ENCODE assay signal across 12 cellular contexts in genomic region chr14:55303646-55304277, GRCh38. TPM values are rescaled to one million over a fixed set of nuclear protein-coding genes. Genes with fewer than 3 reads are reported as not detected.
DNase-seq lines count a peak whose midpoint lies in the region; ATAC-seq, FAIRE-seq and TF ChIP-seq lines count a peak whose summit lies in the region.
"Had no signal": no experiment of that assay in that cellular context is flagged by ENCODE, and none has a peak within 500 bp of the region (broad histone marks: within the 10 kb centered on the region; RNA-seq: fewer than 3 reads in every experiment).

No MANE protein-coding gene starts in this region.

- H3K4me3 ChIP-seq in K562: no peak overlapping the region
- no peak overlapping the region for H3K4me3 ChIP-seq in skeletal muscle cell (ENCODE audit: low read depth, low read length)
- no peak overlapping the region for H3K4me3 ChIP-seq in transverse colon
- H3K4me3 ChIP-seq: gastroesophageal sphincter, GM23338 had no signal

- H3K79me2 ChIP-seq in K562 (ENCODE audit: control insufficient read depth, insufficient read depth, low read length): peaks cover 64% of the 10 kb centered on the region

- H3K27ac ChIP-seq in K562 (ENCODE audit: extremely low read depth, low read depth, low read length) (no peak overlapping the region), transverse colon (no peak overlapping the region)
- H3K27ac ChIP-seq: gastroesophageal sphincter had no signal

- intact Hi-C loops in K562 (cut with micrococcal nuclease): no loop called here
- intact Hi-C loops in transverse colon (cut with DNase I; ENCODE audit: low total_unique reads): no loop called here

- H2AFZ ChIP-seq in K562 (ENCODE audit: low read depth, low read length): no peak overlapping the region
- H2AFZ ChIP-seq: GM23338 had no signal

- H3K36me3 ChIP-seq in K562 (ENCODE audit: control insufficient read depth, insufficient read depth, low read length): peaks cover 5% of the 10 kb centered on the region; the same call in 1 of the 3 replicates
- H3K36me3 ChIP-seq in transverse colon: peaks cover 0 to 3% (median 0%) of the 10 kb centered on the region in 4 donors

- peak; percentile 45 for DNase-seq in SIG-M5 treated with dmso at 0.1 percent for 504 hours (lab: John Stamatoyannopoulos, UW; ENCODE audit: unreplicated experiment)
- DNase-seq in SIG-M5 (lab: John Stamatoyannopoulos, UW): no peak
- DNase-seq in K562 (ENCODE audit: extremely low read depth in 1 of 4, low spot score in 3 of 4): no peak
- DNase-seq in skeletal muscle cell (ENCODE audit: low read depth): peak; percentile 6
- no peak for DNase-seq in NCI-H2227 (lab: John Stamatoyannopoulos, UW; ENCODE audit: unreplicated experiment)
- no peak for DNase-seq in transverse colon
- DNase-seq: amniotic stem cell; stimulated activated CD4-positive, alpha-beta T cell treated with anti-CD3 and anti-CD28 coated beads, Interleukin-2, amount 100 ng/mL, for 24 hours had no signal

- CTCF ChIA-PET in K562 (lab: Yijun Ruan, JAX; ENCODE audit: low intra/inter-chr PET ratio): no interaction called here

- no peaks in the 10 kb centered on the region for H3K9me3 ChIP-seq in K562 (replicated peaks; ENCODE audit: control insufficient read depth, insufficient read depth, low read depth, low read length)
- no peaks in the 10 kb centered on the region for H3K9me3 ChIP-seq in transverse colon
- H3K9me3 ChIP-seq: gastroesophageal sphincter had no signal

- POLR2A ChIA-PET in K562 (lab: Yijun Ruan, JAX): interaction anchor here (0.9 to 1.1 kb wide), 2 partner anchors 8 to 31 kb away, joined by 3 read pairs; no protein-coding TSS in a partner anchor

- H3K4me2 ChIP-seq in K562 (ENCODE audit: insufficient read depth, low read length): no peak overlapping the region
- H3K4me2 ChIP-seq: GM23338 had no signal

- TF ChIP-seq EP300 in K562 (IDR thresholded peaks at IDR 0.05; ENCODE audit: low read length): no peak
- TF ChIP-seq EP300 in transverse colon (IDR thresholded peaks at IDR 0.05; ENCODE audit: low read depth): no peak

- no peaks in the 10 kb centered on the region for H3K9me1 ChIP-seq in K562 (ENCODE audit: control insufficient read depth, insufficient read depth, low read length)

- ATAC-seq in HG02981 (IDR thresholded peaks at IDR 0.05; ENCODE audit: unreplicated experiment): peak; percentile 44
- no peak for ATAC-seq in K562
- ATAC-seq in HG02571 (IDR thresholded peaks at IDR 0.05; ENCODE audit: unreplicated experiment): no peak
- ATAC-seq: gastroesophageal sphincter, GM23338 had no signal

- no peak for TF ChIP-seq POLR2A in K562 (conservative IDR thresholded peaks at IDR 0.05)
- TF ChIP-seq POLR2A in transverse colon (IDR thresholded peaks at IDR 0.05): no peak

- no peak for FAIRE-seq in K562 (lab: Jason Lieb, UNC)

- no peak overlapping the region for H3K9ac ChIP-seq in K562 (ENCODE audit: insufficient read depth in 1 of 2, low read depth in 2 of 2, low read length in 2 of 2)

- BruUV-seq in K562 (replicated peaks; lab: Mats Ljungman, UMichigan): no TSS peak

- in situ Hi-C loops in K562 (cut with MboI) (no loop called here), transverse colon (cut with MboI; ENCODE audit: low pct_ligation_motif_present in 1 of 4, low pct_unique_long_range_greater_than_20kb in 1 of 4, low sequenced_read_pairs in 3 of 4) (no loop called here)

- H3K27me3 ChIP-seq in K562 (ENCODE audit: control insufficient read depth in 2 of 2, insufficient read depth in 2 of 2, low read length in 2 of 2) (no peaks in the 10 kb centered on the region), transverse colon (no peaks in the 10 kb centered on the region)
- H3K27me3 ChIP-seq: gastroesophageal sphincter had no signal

- WGBS in K562 (ENCODE audit: insufficient coverage, low coverage, missing lambda C conversion rate): 45% methylated on average over 2 of the region's 2 CpGs
- WGBS in transverse colon (ENCODE audit: low coverage in 1 of 2), 2 donors: 52 to 61% methylated on average over 2 of the region's 2 CpGs

- no peak for TF ChIP-seq RAD21 in K562 (CRISPR knock-in tag; conservative IDR thresholded peaks at IDR 0.05 in 1 of 2, IDR thresholded peaks at IDR 0.05 in 1 of 2)

- TF ChIP-seq CTCF in K562 (IDR thresholded peaks at IDR 0.05 in 2 of 3, conservative IDR thresholded peaks at IDR 0.05 in 1 of 3; ENCODE audit: insufficient read depth in 2 of 3, low read depth in 1 of 3, low read length in 3 of 3) (no peak), transverse colon (IDR thresholded peaks at IDR 0.05) (no peak)

- 0 out of 2 replicates have a peak, but pooled peaks cover 4% of the 10 kb centered on the region for H4K20me1 ChIP-seq in K562 (replicated peaks; ENCODE audit: control insufficient read depth, insufficient read depth, low read length)

- H3K4me1 ChIP-seq in K562 (replicated peaks in 1 of 2; ENCODE audit: control insufficient read depth in 2 of 2, insufficient read depth in 2 of 2, low read length in 2 of 2): peaks cover 0 to 7% of the 10 kb centered on the region in 2 experiments; a peak in 2 of 5 replicates
- peaks cover 8 to 78% (median 41%) of the 10 kb centered on the region in 4 donors for H3K4me1 ChIP-seq in transverse colon

TF ChIP-seq in K562, 482 proteins besides CTCF, POLR2A, EP300 and RAD21:
- TF ChIP-seq, protein P1, sequence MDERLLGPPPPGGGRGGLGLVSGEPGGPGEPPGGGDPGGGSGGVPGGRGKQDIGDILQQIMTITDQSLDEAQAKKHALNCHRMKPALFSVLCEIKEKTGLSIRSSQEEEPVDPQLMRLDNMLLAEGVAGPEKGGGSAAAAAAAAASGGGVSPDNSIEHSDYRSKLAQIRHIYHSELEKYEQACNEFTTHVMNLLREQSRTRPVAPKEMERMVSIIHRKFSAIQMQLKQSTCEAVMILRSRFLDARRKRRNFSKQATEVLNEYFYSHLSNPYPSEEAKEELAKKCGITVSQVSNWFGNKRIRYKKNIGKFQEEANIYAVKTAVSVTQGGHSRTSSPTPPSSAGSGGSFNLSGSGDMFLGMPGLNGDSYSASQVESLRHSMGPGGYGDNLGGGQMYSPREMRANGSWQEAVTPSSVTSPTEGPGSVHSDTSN (CRISPR knock-in tag; IDR thresholded peaks at IDR 0.05; ENCODE audit: low read depth): no peak
- TF ChIP-seq, protein P1 (tag; conservative IDR thresholded peaks at IDR 0.05; ENCODE audit: low read depth): 0 out of 2 replicates have a peak, but pooled peaks have one; percentile 16
- TF ChIP-seq ATF2 (CRISPR knock-in tag; IDR thresholded peaks at IDR 0.05) (no peak), MEIS2 (IDR thresholded peaks at IDR 0.05; ENCODE audit: partially characterized antibody) (peak; percentile 12)

RNA-seq across cellular contexts. Expression of gene FBXO34, which starts 32.5 kb away (rescaled TPM):
- total RNA-seq in K562 (2011; cell fraction: chromatin; rRNA removed; ENCODE audit: low replicate concordance): 20.0 and 27.1 TPM in 2 replicates
- total RNA-seq in K562 (2011; cell fraction: nucleolus; rRNA removed): 14.5 and 16.6 TPM in 2 replicates
- 13.1 and 15.4 TPM in 2 replicates for total RNA-seq in K562 (2011; cell fraction: nucleoplasm; rRNA removed)
- total RNA-seq in K562 (2014; rRNA removed) (14.0 and 15.1 TPM in 2 replicates), K562 (2014; rRNA removed; fragmentation: Illumina TruSeq; extraction: Trizol) (19.0 and 21.2 TPM in 2 replicates), K562 (2015; rRNA removed; fragmentation: Illumina TruSeq; extraction: Trizol) (17.1 and 18.0 TPM in 2 replicates), K562 (2021) (16.5 and 16.9 TPM in 2 replicates), transverse colon (100 to 1,000 TPM in 2 of 4 donors, 10 to 100 TPM in 2; 34.2 to 129 (median 99.4) TPM)
- polyA plus RNA-seq in K562 (2011; rRNA removed) (20.4 and 24.9 TPM in 2 replicates), K562 (2014; fragmentation: Illumina TruSeq; extraction: Trizol) (13.3 and 16.2 TPM in 2 replicates), K562 (2014; fragmentation: Nextera tagmentation; extraction: Ambion mirVana) (10 to 100 TPM in 1 of 2 experiments, 1 to 10 TPM in 1; 6.3 to 10.8 TPM), K562 (2014; rRNA removed) (15.3 and 15.9 TPM in 2 replicates)
- 10.5 and 13.3 TPM in 2 replicates for polyA plus RNA-seq in K562 (2011; cell fraction: cytosol; rRNA removed)
- polyA plus RNA-seq in K562 (2011; cell fraction: nucleus; rRNA removed): 14.1 and 45.0 TPM in 2 replicates
- 13.0 and 13.2 TPM in 2 replicates for polyA plus RNA-seq in K562 (2012)
- polyA minus RNA-seq in K562 (2011; rRNA and poly(A)+ RNA removed): 27.0 and 33.6 TPM in 2 replicates
- polyA minus RNA-seq in K562 (2011; cell fraction: cytosol; rRNA and poly(A)+ RNA removed): 8.1 and 13.3 TPM in 2 replicates
- 9.3 and 31.9 TPM in 2 replicates for polyA minus RNA-seq in K562 (2011; cell fraction: nucleus; rRNA and poly(A)+ RNA removed)

Comparison
In these comparisons a context has a peak if more than half of its experiments do, and no peak if none do; other contexts are left out.
1. DNase-seq: peak in SIG-M5 treated with dmso at 0.1 percent for 504 hours (single experiment) and skeletal muscle cell (single experiment); none in SIG-M5 (single experiment), K562 (0 of 4), NCI-H2227 (single experiment) and transverse colon (single experiment).